Comparison of ENCODE assay signal across 13 cellular contexts in the genomic region with DNA sequence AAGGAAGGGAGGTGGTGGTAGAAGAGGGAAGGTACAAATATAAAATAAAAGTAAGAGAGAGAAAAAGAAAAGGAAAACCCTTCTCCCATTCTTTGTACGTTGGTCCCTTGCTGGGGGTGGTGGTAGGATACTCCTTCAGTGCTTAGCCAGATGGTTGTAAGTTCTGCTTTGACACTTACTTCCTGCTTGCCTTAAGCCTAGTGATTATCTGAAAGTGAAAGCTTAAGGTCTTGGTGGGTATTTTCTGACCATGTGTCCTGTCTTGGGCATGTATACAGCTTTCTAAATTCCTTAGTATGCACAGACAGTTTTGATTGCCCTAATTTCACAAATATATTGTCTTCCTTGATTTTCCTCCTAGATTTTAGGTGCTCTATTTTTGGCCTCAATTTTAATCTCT.
DNase-seq lines count a peak whose midpoint lies in the region; ATAC-seq and TF ChIP-seq lines count a peak whose summit lies in the region.
"Had no signal": no experiment of that assay in that cellular context is flagged by ENCODE, and none has a peak within 500 bp of the region (broad histone marks: within the 10 kb centered on the region; RNA-seq: fewer than 3 reads in every experiment).

No MANE protein-coding gene starts in this region.

- no peaks in the 10 kb centered on the region for H3K36me3 ChIP-seq in WERI-Rb-1

- no peaks in the 10 kb centered on the region for H3K4me1 Mint-ChIP-seq in immature natural killer cell
- no peaks in the 10 kb centered on the region for H3K4me1 Mint-ChIP-seq in activated CD8-positive, alpha-beta T cell treated with anti-CD3 and anti-CD28 coated beads, Interleukin-2, amount 10 ng/mL, durations not matched to agents 7 days and 5 days (ENCODE audit: low read depth)

- no peak for TF ChIP-seq CTCF in WERI-Rb-1 (IDR thresholded peaks at IDR 0.05; ENCODE audit: low read depth, low read length)

- CTCF ChIA-PET in activated CD8-positive, alpha-beta T cell treated with anti-CD3 and anti-CD28 coated beads, Interleukin-2, amount 10 ng/mL, durations not matched to agents 7 days and 5 days (lab: Charles Lee): no interaction called here

- H3K27ac ChIP-seq in WERI-Rb-1: no peak overlapping the region

- POLR2A ChIA-PET in activated CD8-positive, alpha-beta T cell treated with anti-CD3 and anti-CD28 coated beads, Interleukin-2, amount 10 ng/mL, durations not matched to agents 7 days and 5 days (lab: Charles Lee): no interaction called here

- ATAC-seq in GM18909 (IDR thresholded peaks at IDR 0.05; ENCODE audit: poor library complexity, unreplicated experiment) (peak; percentile 98), GM21825 (IDR thresholded peaks at IDR 0.05; ENCODE audit: unreplicated experiment) (peak; percentile 82), HG03342 (IDR thresholded peaks at IDR 0.05; ENCODE audit: unreplicated experiment) (peak; percentile 99)
- ATAC-seq in activated CD8-positive, alpha-beta T cell treated with anti-CD3 and anti-CD28 coated beads, Interleukin-2, amount 10 ng/mL, durations not matched to agents 7 days and 5 days: no peak
- ATAC-seq: PC-3 had no signal

- no peak overlapping the region for H3K27ac Mint-ChIP-seq in immature natural killer cell
- H3K27ac Mint-ChIP-seq in activated CD8-positive, alpha-beta T cell treated with anti-CD3 and anti-CD28 coated beads, Interleukin-2, amount 10 ng/mL, durations not matched to agents 7 days and 5 days: no peak overlapping the region
- H3K27ac Mint-ChIP-seq: activated naive CD8-positive, alpha-beta T cell had no signal

- peaks cover 0 to 1% (median 0%) of the 10 kb centered on the region in 3 donors for H3K27me3 Mint-ChIP-seq in immature natural killer cell (ENCODE audit: low read depth in 3 of 3)
- no peaks in the 10 kb centered on the region for H3K27me3 Mint-ChIP-seq in activated CD8-positive, alpha-beta T cell treated with anti-CD3 and anti-CD28 coated beads, Interleukin-2, amount 10 ng/mL, durations not matched to agents 7 days and 5 days (ENCODE audit: low read depth)
- H3K27me3 Mint-ChIP-seq: activated naive CD8-positive, alpha-beta T cell had no signal

- no peak overlapping the region for H3K4me3 Mint-ChIP-seq in immature natural killer cell
- no peak overlapping the region for H3K4me3 Mint-ChIP-seq in activated CD8-positive, alpha-beta T cell treated with anti-CD3 and anti-CD28 coated beads, Interleukin-2, amount 10 ng/mL, durations not matched to agents 7 days and 5 days
- H3K4me3 Mint-ChIP-seq: activated naive CD8-positive, alpha-beta T cell; H9 had no signal

- no peaks in the 10 kb centered on the region for H3K27me3 ChIP-seq in WERI-Rb-1 (ENCODE audit: insufficient read depth, low read depth, severe bottlenecking)

- H3K4me3 ChIP-seq in WERI-Rb-1 (ENCODE audit: low read depth, low read length): no peak overlapping the region

- H3K36me3 Mint-ChIP-seq in immature natural killer cell: peaks cover 0 to 4% (median 0%) of the 10 kb centered on the region in 3 donors
- H3K36me3 Mint-ChIP-seq in activated CD8-positive, alpha-beta T cell treated with anti-CD3 and anti-CD28 coated beads, Interleukin-2, amount 10 ng/mL, durations not matched to agents 7 days and 5 days (ENCODE audit: low read depth): no peaks in the 10 kb centered on the region
- H3K36me3 Mint-ChIP-seq: activated naive CD8-positive, alpha-beta T cell had no signal

- no peaks in the 10 kb centered on the region for H3K9me3 ChIP-seq in WERI-Rb-1 (ENCODE audit: severe bottlenecking)

- H3K9me3 Mint-ChIP-seq in immature natural killer cell: peaks cover 17 to 66% (median 36%) of the 10 kb centered on the region in 6 donors
- H3K9me3 Mint-ChIP-seq in activated CD8-positive, alpha-beta T cell treated with anti-CD3 and anti-CD28 coated beads, Interleukin-2, amount 10 ng/mL, durations not matched to agents 7 days and 5 days (ENCODE audit: insufficient read depth): peaks cover 23% of the 10 kb centered on the region

- DNase-seq in WERI-Rb-1 (peak; percentile 13), immature natural killer cell (no peak), EL (no peak), A172 (ENCODE audit: low spot score) (no peak)
- no peak for DNase-seq in activated CD8-positive, alpha-beta T cell treated with anti-CD3 and anti-CD28 coated beads, Interleukin-2, amount 10 ng/mL, durations not matched to agents 7 days and 5 days
- DNase-seq: effector CD4-positive, alpha-beta T cell; H9; PC-3; substantia nigra had no signal
